Comparison of ENCODE assay signal across 1 cellular context in the genomic region with DNA sequence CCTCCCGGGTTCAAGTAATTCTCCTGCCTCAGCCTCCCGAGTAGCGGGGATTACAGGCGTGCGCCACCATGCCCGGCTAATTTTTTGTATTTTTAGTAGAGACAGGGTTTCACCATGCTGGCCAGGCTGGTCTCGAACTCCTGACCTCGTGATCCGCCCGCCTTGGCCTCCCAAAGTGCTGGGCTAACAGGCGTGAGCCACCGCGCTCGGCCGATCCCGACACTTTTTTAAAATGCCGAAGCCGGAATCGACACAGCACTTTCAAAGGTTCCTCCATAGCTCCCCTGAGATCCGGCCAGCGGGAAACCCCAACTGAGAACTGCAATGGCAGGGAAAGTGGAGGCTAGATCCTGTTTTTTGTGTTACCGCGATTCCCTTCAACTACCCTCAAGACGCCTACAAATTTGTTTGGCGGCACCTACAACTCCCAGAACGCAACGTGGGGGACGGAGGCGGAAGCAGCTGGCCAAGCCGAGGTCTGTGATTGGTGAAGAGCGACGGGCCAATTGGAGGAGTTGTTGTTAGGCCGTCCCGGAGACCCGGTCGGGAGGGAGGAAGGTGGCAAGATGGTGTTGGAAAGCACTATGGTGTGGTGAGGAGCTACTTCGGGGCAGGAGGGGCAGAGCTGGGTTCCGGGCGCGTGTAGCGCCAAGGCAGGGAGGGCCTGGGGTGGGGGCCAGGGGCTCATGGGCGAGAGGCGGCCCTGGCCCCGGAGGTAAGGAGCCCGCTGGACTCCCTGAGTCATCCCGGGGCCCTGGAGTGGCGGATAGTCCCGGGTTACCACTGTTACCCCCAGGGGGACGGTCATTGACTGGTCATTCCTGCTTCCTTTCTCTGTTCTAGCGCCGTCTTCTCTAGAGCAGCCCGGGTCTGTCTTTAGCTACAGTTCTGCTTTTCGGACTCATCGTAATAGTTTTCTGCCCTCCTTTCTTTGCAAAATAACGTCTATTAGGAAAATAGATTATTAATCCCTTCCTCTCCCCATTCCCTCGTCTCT.
TF ChIP-seq lines count a peak whose summit lies in the region.

Gene PSMD4, plus strand, starts transcription at position 518 of the 997 bp plus-strand sequence. Its CDS starts 49 bp downstream, at position 567.

TF ChIP-seq in GM12878, 131 proteins besides CTCF, POLR2A, EP300 and RAD21 (continued from another document and continues in another):
- TF ChIP-seq, protein P1, sequence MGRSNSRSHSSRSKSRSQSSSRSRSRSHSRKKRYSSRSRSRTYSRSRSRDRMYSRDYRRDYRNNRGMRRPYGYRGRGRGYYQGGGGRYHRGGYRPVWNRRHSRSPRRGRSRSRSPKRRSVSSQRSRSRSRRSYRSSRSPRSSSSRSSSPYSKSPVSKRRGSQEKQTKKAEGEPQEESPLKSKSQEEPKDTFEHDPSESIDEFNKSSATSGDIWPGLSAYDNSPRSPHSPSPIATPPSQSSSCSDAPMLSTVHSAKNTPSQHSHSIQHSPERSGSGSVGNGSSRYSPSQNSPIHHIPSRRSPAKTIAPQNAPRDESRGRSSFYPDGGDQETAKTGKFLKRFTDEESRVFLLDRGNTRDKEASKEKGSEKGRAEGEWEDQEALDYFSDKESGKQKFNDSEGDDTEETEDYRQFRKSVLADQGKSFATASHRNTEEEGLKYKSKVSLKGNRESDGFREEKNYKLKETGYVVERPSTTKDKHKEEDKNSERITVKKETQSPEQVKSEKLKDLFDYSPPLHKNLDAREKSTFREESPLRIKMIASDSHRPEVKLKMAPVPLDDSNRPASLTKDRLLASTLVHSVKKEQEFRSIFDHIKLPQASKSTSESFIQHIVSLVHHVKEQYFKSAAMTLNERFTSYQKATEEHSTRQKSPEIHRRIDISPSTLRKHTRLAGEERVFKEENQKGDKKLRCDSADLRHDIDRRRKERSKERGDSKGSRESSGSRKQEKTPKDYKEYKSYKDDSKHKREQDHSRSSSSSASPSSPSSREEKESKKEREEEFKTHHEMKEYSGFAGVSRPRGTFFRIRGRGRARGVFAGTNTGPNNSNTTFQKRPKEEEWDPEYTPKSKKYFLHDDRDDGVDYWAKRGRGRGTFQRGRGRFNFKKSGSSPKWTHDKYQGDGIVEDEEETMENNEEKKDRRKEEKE (IDR thresholded peaks at IDR 0.05), result no peak
- peak; percentile 62 for TF ChIP-seq MXI1 (IDR thresholded peaks at IDR 0.05; ENCODE audit: low read depth, low read length)
- peak; percentile 94 for TF ChIP-seq ZNF217 (IDR thresholded peaks at IDR 0.05)
- TF ChIP-seq SKIL (IDR thresholded peaks at IDR 0.05; ENCODE audit: low read depth, poor library complexity, severe bottlenecking), result no peak
- TF ChIP-seq ZBTB11 (CRISPR knock-in tag; IDR thresholded peaks at IDR 0.05), result no peak
- TF ChIP-seq TARDBP (IDR thresholded peaks at IDR 0.05; ENCODE audit: borderline replicate concordance), result no peak
- TF ChIP-seq, protein P2, sequence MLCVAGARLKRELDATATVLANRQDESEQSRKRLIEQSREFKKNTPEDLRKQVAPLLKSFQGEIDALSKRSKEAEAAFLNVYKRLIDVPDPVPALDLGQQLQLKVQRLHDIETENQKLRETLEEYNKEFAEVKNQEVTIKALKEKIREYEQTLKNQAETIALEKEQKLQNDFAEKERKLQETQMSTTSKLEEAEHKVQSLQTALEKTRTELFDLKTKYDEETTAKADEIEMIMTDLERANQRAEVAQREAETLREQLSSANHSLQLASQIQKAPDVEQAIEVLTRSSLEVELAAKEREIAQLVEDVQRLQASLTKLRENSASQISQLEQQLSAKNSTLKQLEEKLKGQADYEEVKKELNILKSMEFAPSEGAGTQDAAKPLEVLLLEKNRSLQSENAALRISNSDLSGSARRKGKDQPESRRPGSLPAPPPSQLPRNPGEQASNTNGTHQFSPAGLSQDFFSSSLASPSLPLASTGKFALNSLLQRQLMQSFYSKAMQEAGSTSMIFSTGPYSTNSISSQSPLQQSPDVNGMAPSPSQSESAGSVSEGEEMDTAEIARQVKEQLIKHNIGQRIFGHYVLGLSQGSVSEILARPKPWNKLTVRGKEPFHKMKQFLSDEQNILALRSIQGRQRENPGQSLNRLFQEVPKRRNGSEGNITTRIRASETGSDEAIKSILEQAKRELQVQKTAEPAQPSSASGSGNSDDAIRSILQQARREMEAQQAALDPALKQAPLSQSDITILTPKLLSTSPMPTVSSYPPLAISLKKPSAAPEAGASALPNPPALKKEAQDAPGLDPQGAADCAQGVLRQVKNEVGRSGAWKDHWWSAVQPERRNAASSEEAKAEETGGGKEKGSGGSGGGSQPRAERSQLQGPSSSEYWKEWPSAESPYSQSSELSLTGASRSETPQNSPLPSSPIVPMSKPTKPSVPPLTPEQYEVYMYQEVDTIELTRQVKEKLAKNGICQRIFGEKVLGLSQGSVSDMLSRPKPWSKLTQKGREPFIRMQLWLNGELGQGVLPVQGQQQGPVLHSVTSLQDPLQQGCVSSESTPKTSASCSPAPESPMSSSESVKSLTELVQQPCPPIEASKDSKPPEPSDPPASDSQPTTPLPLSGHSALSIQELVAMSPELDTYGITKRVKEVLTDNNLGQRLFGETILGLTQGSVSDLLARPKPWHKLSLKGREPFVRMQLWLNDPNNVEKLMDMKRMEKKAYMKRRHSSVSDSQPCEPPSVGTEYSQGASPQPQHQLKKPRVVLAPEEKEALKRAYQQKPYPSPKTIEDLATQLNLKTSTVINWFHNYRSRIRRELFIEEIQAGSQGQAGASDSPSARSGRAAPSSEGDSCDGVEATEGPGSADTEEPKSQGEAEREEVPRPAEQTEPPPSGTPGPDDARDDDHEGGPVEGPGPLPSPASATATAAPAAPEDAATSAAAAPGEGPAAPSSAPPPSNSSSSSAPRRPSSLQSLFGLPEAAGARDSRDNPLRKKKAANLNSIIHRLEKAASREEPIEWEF (IDR thresholded peaks at IDR 0.05; ENCODE audit: insufficient replicate concordance, low read depth, low read length), result peak; percentile 44
- peak; percentile 70 for TF ChIP-seq GATAD2B (conservative IDR thresholded peaks at IDR 0.05; ENCODE audit: low read depth)
- TF ChIP-seq RELB (IDR thresholded peaks at IDR 0.05; ENCODE audit: low read depth), result peak; percentile 90
- TF ChIP-seq TCF12 (IDR thresholded peaks at IDR 0.05; ENCODE audit: low read depth, low read length), result peak; percentile 60; the same call in 1 of the 2 replicates
- TF ChIP-seq POLR2AphosphoS2 (IDR thresholded peaks at IDR 0.05; ENCODE audit: low read depth, low read length), result peak; percentile 73; the same call in 1 of the 2 replicates
- TF ChIP-seq CHD2 (IDR thresholded peaks at IDR 0.05; ENCODE audit: borderline replicate concordance, low read depth, low read length), result peak; percentile 95
- no peak for TF ChIP-seq FOXK2 (IDR thresholded peaks at IDR 0.05)
- TF ChIP-seq, protein P3, sequence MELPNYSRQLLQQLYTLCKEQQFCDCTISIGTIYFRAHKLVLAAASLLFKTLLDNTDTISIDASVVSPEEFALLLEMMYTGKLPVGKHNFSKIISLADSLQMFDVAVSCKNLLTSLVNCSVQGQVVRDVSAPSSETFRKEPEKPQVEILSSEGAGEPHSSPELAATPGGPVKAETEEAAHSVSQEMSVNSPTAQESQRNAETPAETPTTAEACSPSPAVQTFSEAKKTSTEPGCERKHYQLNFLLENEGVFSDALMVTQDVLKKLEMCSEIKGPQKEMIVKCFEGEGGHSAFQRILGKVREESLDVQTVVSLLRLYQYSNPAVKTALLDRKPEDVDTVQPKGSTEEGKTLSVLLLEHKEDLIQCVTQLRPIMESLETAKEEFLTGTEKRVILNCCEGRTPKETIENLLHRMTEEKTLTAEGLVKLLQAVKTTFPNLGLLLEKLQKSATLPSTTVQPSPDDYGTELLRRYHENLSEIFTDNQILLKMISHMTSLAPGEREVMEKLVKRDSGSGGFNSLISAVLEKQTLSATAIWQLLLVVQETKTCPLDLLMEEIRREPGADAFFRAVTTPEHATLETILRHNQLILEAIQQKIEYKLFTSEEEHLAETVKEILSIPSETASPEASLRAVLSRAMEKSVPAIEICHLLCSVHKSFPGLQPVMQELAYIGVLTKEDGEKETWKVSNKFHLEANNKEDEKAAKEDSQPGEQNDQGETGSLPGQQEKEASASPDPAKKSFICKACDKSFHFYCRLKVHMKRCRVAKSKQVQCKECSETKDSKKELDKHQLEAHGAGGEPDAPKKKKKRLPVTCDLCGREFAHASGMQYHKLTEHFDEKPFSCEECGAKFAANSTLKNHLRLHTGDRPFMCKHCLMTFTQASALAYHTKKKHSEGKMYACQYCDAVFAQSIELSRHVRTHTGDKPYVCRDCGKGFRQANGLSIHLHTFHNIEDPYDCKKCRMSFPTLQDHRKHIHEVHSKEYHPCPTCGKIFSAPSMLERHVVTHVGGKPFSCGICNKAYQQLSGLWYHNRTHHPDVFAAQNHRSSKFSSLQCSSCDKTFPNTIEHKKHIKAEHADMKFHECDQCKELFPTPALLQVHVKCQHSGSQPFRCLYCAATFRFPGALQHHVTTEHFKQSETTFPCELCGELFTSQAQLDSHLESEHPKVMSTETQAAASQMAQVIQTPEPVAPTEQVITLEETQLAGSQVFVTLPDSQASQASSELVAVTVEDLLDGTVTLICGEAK (IDR thresholded peaks at IDR 0.05; ENCODE audit: borderline replicate concordance), result peak; percentile 89
- TF ChIP-seq BACH1 (IDR thresholded peaks at IDR 0.05; ENCODE audit: borderline replicate concordance), result no peak
- peak; percentile 24; the same call in 1 of the 2 replicates for TF ChIP-seq SPI1 (IDR thresholded peaks at IDR 0.05; ENCODE audit: borderline replicate concordance, insufficient read depth, low read depth, low read length)
- no peak for TF ChIP-seq IRF4 (IDR thresholded peaks at IDR 0.05; ENCODE audit: low read depth, low read length)
- TF ChIP-seq PAX5 (IDR thresholded peaks at IDR 0.05; ENCODE audit: borderline replicate concordance, low read depth, low read length), result no peak
- peak; percentile 58; the same call in 1 of the 2 replicates for TF ChIP-seq SIN3A (IDR thresholded peaks at IDR 0.05; ENCODE audit: low read depth, low read length)
- TF ChIP-seq TAF1 (IDR thresholded peaks at IDR 0.05; ENCODE audit: borderline replicate concordance, low read depth, low read length), result peak; percentile 85
- TF ChIP-seq RUNX3 (IDR thresholded peaks at IDR 0.05; ENCODE audit: low read length), result peak; percentile 45
- no peak for TF ChIP-seq TBL1XR1 (IDR thresholded peaks at IDR 0.05; ENCODE audit: low read depth, low read length)
- peak; percentile 91 for TF ChIP-seq YY1 (IDR thresholded peaks at IDR 0.05; ENCODE audit: low read depth, low read length)
- no peak for TF ChIP-seq ESRRA (IDR thresholded peaks at IDR 0.05; ENCODE audit: low read length)
- TF ChIP-seq GABPA (IDR thresholded peaks at IDR 0.05; ENCODE audit: low read depth), result peak; percentile 88
- no peak for TF ChIP-seq SMARCA5 (IDR thresholded peaks at IDR 0.05)
- TF ChIP-seq IKZF2 (IDR thresholded peaks at IDR 0.05), result peak; percentile 60 to 68
- TF ChIP-seq RAD51 (IDR thresholded peaks at IDR 0.05), result peak; percentile 40; the same call in 1 of the 2 replicates
- TF ChIP-seq PML (IDR thresholded peaks at IDR 0.05; ENCODE audit: low read length), result 0 out of 2 replicates have a peak, but pooled peaks have one; percentile 52
- peak; percentile 85 for TF ChIP-seq SIX5 (IDR thresholded peaks at IDR 0.05; ENCODE audit: low read depth, low read length, severe bottlenecking)
- TF ChIP-seq IRF3 (IDR thresholded peaks at IDR 0.05), result peak; percentile 80; the same call in 1 of the 2 replicates
